ENCODE assay signal across 1 cellular context in the genomic region with DNA sequence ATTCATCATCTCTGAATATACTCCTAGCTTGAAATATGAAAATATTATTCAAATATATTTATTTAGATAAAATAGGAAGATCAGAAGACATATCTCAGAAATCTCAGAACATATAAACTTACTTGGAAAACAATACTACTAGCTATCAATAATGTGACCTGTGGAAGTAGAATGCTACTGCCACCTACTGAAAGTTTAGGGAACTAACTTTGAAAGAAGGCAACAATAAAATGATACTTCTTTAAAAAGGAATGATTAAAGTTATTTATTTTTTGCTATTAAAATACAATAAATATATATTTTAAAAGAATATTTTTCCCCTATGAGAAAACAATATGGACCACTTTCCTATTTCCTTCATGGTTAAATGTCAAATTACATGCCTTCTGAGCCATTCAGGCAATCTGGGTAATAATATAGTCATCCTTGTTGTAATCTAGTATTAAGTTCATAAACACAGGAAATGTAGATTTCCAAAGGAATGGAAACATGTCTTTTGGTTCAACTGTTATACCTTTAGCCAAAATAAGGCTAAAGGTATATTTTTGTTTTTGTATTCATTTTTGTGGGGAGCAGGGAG.
TF ChIP-seq lines count a peak whose summit lies in the region.

No MANE protein-coding gene starts in this region.

TF ChIP-seq in GM12878, 131 proteins besides CTCF, POLR2A, EP300 and RAD21:
- TF ChIP-seq, protein P1, sequence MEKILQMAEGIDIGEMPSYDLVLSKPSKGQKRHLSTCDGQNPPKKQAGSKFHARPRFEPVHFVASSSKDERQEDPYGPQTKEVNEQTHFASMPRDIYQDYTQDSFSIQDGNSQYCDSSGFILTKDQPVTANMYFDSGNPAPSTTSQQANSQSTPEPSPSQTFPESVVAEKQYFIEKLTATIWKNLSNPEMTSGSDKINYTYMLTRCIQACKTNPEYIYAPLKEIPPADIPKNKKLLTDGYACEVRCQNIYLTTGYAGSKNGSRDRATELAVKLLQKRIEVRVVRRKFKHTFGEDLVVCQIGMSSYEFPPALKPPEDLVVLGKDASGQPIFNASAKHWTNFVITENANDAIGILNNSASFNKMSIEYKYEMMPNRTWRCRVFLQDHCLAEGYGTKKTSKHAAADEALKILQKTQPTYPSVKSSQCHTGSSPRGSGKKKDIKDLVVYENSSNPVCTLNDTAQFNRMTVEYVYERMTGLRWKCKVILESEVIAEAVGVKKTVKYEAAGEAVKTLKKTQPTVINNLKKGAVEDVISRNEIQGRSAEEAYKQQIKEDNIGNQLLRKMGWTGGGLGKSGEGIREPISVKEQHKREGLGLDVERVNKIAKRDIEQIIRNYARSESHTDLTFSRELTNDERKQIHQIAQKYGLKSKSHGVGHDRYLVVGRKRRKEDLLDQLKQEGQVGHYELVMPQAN (conservative IDR thresholded peaks at IDR 0.05) = no peak
- TF ChIP-seq SMC3 (IDR thresholded peaks at IDR 0.05; ENCODE audit: borderline replicate concordance, low read length) (peak; percentile 60; the same call in 1 of the 2 replicates), NFXL1 (IDR thresholded peaks at IDR 0.05; ENCODE audit: borderline replicate concordance) (no peak), MEF2A (IDR thresholded peaks at IDR 0.05; ENCODE audit: insufficient read depth, low read depth, low read length) (no peak)
- TF ChIP-seq, protein P2, sequence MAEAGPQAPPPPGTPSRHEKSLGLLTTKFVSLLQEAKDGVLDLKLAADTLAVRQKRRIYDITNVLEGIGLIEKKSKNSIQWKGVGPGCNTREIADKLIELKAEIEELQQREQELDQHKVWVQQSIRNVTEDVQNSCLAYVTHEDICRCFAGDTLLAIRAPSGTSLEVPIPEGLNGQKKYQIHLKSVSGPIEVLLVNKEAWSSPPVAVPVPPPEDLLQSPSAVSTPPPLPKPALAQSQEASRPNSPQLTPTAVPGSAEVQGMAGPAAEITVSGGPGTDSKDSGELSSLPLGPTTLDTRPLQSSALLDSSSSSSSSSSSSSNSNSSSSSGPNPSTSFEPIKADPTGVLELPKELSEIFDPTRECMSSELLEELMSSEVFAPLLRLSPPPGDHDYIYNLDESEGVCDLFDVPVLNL (IDR thresholded peaks at IDR 0.05; ENCODE audit: low read depth, low read length) = no peak
- TF ChIP-seq, protein P3, sequence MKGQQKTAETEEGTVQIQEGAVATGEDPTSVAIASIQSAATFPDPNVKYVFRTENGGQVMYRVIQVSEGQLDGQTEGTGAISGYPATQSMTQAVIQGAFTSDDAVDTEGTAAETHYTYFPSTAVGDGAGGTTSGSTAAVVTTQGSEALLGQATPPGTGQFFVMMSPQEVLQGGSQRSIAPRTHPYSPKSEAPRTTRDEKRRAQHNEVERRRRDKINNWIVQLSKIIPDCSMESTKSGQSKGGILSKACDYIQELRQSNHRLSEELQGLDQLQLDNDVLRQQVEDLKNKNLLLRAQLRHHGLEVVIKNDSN (IDR thresholded peaks at IDR 0.05; ENCODE audit: borderline replicate concordance, extremely low read length, insufficient read depth, low read depth, low read length) = no peak
